In the genomic region with DNA sequence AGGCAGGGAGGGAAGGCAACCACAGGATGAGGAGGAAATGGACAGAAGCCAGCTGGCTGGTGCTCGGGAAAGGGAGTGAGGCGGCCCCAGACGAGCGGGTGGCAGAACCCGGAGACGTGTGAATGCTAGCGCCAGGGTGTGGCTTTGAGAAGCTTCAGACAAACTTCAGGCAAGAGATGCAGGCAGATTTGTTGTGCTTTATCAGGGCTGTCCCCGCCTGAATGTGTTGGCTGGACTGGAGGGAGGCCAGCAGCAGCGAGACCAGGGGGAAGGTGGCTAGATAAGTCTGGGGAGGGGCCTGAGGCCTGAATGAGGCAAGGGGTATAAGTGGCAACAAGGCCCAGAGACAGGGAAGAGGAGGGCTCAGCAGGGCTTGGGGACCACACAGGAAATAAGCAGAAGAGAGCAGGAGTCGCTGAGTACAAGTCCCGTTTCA, we compare ENCODE assay signal across 1 cellular context.
TF ChIP-seq lines count a peak whose summit lies in the region.

No MANE protein-coding gene starts in this region.

TF ChIP-seq in H1, 55 proteins besides CTCF, POLR2A, EP300 and RAD21 (continued from another document):
- TF ChIP-seq CHD7 (IDR thresholded peaks at IDR 0.05; ENCODE audit: insufficient replicate concordance, low read length) (no peak), SIRT6 (IDR thresholded peaks at IDR 0.05; ENCODE audit: low read length) (no peak), KDM5A (IDR thresholded peaks at IDR 0.05; ENCODE audit: low read length) (no peak), SAP30 (IDR thresholded peaks at IDR 0.05; ENCODE audit: insufficient read depth, insufficient replicate concordance, low read length) (no peak), CEBPB (IDR thresholded peaks at IDR 0.05; ENCODE audit: low read depth, low read length) (no peak), EZH2 (IDR thresholded peaks at IDR 0.05; ENCODE audit: low read depth, low read length, severe bottlenecking) (no peak), SP4 (IDR thresholded peaks at IDR 0.05; ENCODE audit: low read length) (no peak), TAF7 (optimal IDR thresholded peaks at IDR 0.05; ENCODE audit: borderline replicate concordance, low read depth, low read length) (no peak), EGR1 (IDR thresholded peaks at IDR 0.05; ENCODE audit: borderline replicate concordance, low read depth, low read length) (no peak), NRF1 (IDR thresholded peaks at IDR 0.05; ENCODE audit: low read depth, low read length) (no peak), CHD1 (IDR thresholded peaks at IDR 0.05; ENCODE audit: low read depth, low read length) (no peak)
